ENCODE assay signal across 1 cellular context in the genomic region with DNA sequence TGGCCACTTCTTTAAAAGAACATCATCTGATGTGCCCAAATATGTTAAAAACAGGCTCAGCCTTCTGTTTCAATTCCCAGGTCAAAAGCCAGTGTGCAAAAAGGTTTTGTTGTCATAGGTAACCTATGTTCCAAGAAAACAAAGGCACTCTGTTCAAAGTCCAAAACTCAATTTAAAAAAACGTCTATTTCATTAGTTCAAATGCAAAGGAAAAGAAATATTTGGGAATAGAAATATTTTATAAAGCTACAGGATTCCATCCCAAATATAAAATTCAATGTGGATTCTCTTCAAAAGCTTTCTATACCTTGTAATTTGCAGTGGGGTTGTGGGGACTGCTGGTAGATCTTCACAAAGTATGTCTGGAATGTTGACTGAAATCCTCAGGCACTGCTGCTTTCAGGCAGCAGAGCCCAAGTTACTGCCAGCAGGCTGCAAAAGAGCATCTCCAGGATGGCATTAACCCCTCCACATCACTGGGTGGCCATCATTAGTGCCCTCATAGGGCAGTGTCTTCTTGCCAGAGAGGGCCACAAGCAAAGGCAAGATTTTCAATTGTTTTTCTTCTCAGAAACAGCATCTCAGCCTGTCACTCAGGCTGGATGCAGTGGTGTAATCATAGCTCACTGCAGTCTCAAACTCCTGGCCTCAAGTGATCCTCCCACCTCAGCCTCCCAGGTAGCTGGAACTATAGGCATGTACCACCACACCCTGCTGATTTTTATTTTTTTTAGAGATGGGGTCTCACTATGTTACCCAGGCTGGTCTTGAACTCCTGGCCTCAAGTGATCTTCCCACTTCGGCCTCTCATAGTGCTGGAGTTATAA.
A peak's percentile ranks its signal among the peaks of the same experiment; 100 is the strongest.
TF ChIP-seq lines count a peak whose summit lies in the region.

No MANE protein-coding gene starts in this region.

TF ChIP-seq in H1, 55 proteins besides CTCF, POLR2A, EP300 and RAD21:
- no peak for TF ChIP-seq BCL11A (IDR thresholded peaks at IDR 0.05; ENCODE audit: low read depth in 2 of 2, low read length in 2 of 2)
- TF ChIP-seq TEAD4 (IDR thresholded peaks at IDR 0.05; ENCODE audit: low read depth, low read length) = peak; percentile 96
- TF ChIP-seq EGR1 (IDR thresholded peaks at IDR 0.05; ENCODE audit: borderline replicate concordance, low read depth, low read length) = no peak
- TF ChIP-seq EZH2 (IDR thresholded peaks at IDR 0.05; ENCODE audit: low read depth, low read length, severe bottlenecking) = no peak
- no peak for TF ChIP-seq SRF (IDR thresholded peaks at IDR 0.05; ENCODE audit: low read depth, low read length)
- TF ChIP-seq, protein P1, sequence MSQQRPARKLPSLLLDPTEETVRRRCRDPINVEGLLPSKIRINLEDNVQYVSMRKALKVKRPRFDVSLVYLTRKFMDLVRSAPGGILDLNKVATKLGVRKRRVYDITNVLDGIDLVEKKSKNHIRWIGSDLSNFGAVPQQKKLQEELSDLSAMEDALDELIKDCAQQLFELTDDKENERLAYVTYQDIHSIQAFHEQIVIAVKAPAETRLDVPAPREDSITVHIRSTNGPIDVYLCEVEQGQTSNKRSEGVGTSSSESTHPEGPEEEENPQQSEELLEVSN (IDR thresholded peaks at IDR 0.05) = no peak
- TF ChIP-seq CBX8 (IDR thresholded peaks at IDR 0.05; ENCODE audit: borderline replicate concordance, low read depth, low read length) = no peak
- TF ChIP-seq SP1 (IDR thresholded peaks at IDR 0.05; ENCODE audit: low read depth, low read length) = 0 out of 2 replicates have a peak, but pooled peaks have one; percentile 30
- no peak for TF ChIP-seq CHD1 (IDR thresholded peaks at IDR 0.05; ENCODE audit: low read depth, low read length)
- TF ChIP-seq CEBPB (IDR thresholded peaks at IDR 0.05; ENCODE audit: low read depth, low read length) = no peak
- no peak for TF ChIP-seq ASH2L (IDR thresholded peaks at IDR 0.05; ENCODE audit: low read length)
- no peak for TF ChIP-seq TBP (IDR thresholded peaks at IDR 0.05; ENCODE audit: low read depth, low read length)
- no peak for TF ChIP-seq GABPA (IDR thresholded peaks at IDR 0.05; ENCODE audit: borderline replicate concordance, insufficient read depth, low read length)
- TF ChIP-seq JUND (IDR thresholded peaks at IDR 0.05; ENCODE audit: low read length) = no peak
- TF ChIP-seq CHD2 (IDR thresholded peaks at IDR 0.05; ENCODE audit: low read length) = no peak
- no peak for TF ChIP-seq FOSL1 (IDR thresholded peaks at IDR 0.05; ENCODE audit: insufficient read depth, low read depth, low read length)
- no peak for TF ChIP-seq TCF12 (IDR thresholded peaks at IDR 0.05; ENCODE audit: low read depth, low read length)
- no peak for TF ChIP-seq SIN3A (conservative IDR thresholded peaks at IDR 0.05 in 1 of 2, IDR thresholded peaks at IDR 0.05 in 1 of 2; ENCODE audit: low read depth in 1 of 2, low read length in 2 of 2)
- TF ChIP-seq HDAC2 (IDR thresholded peaks at IDR 0.05; ENCODE audit: borderline replicate concordance in 1 of 2, low read depth in 2 of 2, low read length in 2 of 2) = no peak
- TF ChIP-seq CREB1 (IDR thresholded peaks at IDR 0.05) = no peak
- peak; percentile 24; the same call in 1 of the 2 replicates for TF ChIP-seq YY1 (IDR thresholded peaks at IDR 0.05; ENCODE audit: low read depth, low read length)
- no peak for TF ChIP-seq CBX5 (IDR thresholded peaks at IDR 0.05; ENCODE audit: low read depth, low read length)
- TF ChIP-seq BACH1 (IDR thresholded peaks at IDR 0.05; ENCODE audit: low read length) = no peak
- TF ChIP-seq, protein P2, sequence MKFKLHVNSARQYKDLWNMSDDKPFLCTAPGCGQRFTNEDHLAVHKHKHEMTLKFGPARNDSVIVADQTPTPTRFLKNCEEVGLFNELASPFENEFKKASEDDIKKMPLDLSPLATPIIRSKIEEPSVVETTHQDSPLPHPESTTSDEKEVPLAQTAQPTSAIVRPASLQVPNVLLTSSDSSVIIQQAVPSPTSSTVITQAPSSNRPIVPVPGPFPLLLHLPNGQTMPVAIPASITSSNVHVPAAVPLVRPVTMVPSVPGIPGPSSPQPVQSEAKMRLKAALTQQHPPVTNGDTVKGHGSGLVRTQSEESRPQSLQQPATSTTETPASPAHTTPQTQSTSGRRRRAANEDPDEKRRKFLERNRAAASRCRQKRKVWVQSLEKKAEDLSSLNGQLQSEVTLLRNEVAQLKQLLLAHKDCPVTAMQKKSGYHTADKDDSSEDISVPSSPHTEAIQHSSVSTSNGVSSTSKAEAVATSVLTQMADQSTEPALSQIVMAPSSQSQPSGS (IDR thresholded peaks at IDR 0.05; ENCODE audit: low read length) = no peak
- TF ChIP-seq HDAC6 (IDR thresholded peaks at IDR 0.05; ENCODE audit: low read depth, low read length) = no peak
- TF ChIP-seq, protein P3, sequence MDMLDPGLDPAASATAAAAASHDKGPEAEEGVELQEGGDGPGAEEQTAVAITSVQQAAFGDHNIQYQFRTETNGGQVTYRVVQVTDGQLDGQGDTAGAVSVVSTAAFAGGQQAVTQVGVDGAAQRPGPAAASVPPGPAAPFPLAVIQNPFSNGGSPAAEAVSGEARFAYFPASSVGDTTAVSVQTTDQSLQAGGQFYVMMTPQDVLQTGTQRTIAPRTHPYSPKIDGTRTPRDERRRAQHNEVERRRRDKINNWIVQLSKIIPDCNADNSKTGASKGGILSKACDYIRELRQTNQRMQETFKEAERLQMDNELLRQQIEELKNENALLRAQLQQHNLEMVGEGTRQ (IDR thresholded peaks at IDR 0.05; ENCODE audit: low read length) = no peak
